ENCODE assay signal across 10 cellular contexts in the genomic region with DNA sequence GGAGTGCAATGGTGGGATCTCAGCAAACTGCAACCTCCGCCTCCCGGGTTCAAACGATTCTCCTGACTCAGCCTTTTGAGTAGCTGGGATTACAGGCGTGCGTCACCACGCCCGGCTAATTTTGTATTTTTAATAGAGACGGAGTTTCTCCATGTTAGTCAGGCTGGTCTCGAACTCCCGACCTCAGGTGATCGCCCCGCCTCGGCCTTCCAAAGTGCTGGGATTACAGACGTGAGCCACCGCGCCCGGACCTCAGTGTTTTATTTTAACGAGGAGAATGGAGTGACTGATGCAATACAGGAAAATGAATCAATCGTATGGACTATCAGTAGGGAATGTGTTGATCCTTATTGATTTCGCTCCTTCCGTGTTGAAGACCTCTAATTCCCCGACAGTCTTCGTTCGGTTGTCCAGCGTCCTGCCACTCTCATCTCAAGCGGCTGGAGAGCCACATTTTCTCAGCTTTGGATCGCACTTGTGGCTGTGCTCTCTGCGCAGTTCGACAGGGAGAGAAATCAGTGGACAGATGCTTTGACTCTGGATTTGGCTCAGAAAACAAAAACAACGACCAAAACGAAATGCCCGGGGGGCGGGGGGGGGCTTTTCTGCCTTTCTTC.
DNase-seq lines count a peak whose midpoint lies in the region; ATAC-seq and TF ChIP-seq lines count a peak whose summit lies in the region.
"Had no signal": no experiment of that assay in that cellular context is flagged by ENCODE, and none has a peak within 500 bp of the region (broad histone marks: within the 10 kb centered on the region; RNA-seq: fewer than 3 reads in every experiment).

No MANE protein-coding gene starts in this region.

- H3K27ac ChIP-seq in HUES64 (ENCODE audit: low read depth, low read length) = peak overlapping the region; percentile 28; the same call in 1 of the 2 replicates
- H3K27ac ChIP-seq in iPS-18a (ENCODE audit: low read length) = no peak overlapping the region
- H3K27ac ChIP-seq: cardiac muscle cell had no signal

- in situ Hi-C loops in Caki2 (cut with HindIII; ENCODE audit: low pct_unique_long_range_greater_than_20kb, low sequenced_read_pairs) = no loop called here

- DNase-seq in Caki2 (ENCODE audit: low read depth) (peak; percentile 83), astrocyte of the hippocampus (ENCODE audit: low read depth, low spot score) (peak; percentile 11), foreskin fibroblast (no peak), AG08395 (ENCODE audit: low spot score) (no peak), glomerular visceral epithelial cell (ENCODE audit: extremely low spot score) (no peak)
- DNase-seq: T-helper 9 cell had no signal

- no peak for ATAC-seq in GM18517 (IDR thresholded peaks at IDR 0.05; ENCODE audit: unreplicated experiment)

- H3K27me3 ChIP-seq in HUES64 (ENCODE audit: insufficient read depth, low read length) = peaks cover 34% of the 10 kb centered on the region
- peaks cover 37% of the 10 kb centered on the region for H3K27me3 ChIP-seq in iPS-18a (ENCODE audit: control insufficient read depth, insufficient read depth, low read length)

- no peak for TF ChIP-seq CTCF in foreskin fibroblast (IDR thresholded peaks at IDR 0.05; ENCODE audit: low read depth, low read length)

- H3K4me3 ChIP-seq in HUES64 (ENCODE audit: low read length) = peak overlapping the region; percentile 87
- H3K4me3 ChIP-seq in iPS-18a (ENCODE audit: low read length) = peak overlapping the region; percentile 45
- no peak overlapping the region for H3K4me3 ChIP-seq in foreskin fibroblast (ENCODE audit: low read depth in 1 of 2, low read length in 2 of 2)
- H3K4me3 ChIP-seq: cardiac muscle cell had no signal

- H3K36me3 ChIP-seq in HUES64 (ENCODE audit: insufficient read depth, low read length) = no peaks in the 10 kb centered on the region
- no peaks in the 10 kb centered on the region for H3K36me3 ChIP-seq in iPS-18a (ENCODE audit: control insufficient read depth, low read depth, low read length)
- H3K36me3 ChIP-seq: cardiac muscle cell had no signal

- H3K9ac ChIP-seq in HUES64 (ENCODE audit: low read depth, low read length) (peak overlapping the region; percentile 74), iPS-18a (ENCODE audit: low read length) (peak overlapping the region; percentile 63)

- 63% methylated on average over 33 of the region's 33 CpGs for WGBS in HUES64

- H3K9me3 ChIP-seq in HUES64 (ENCODE audit: insufficient read depth, low read depth, low read length) (no peaks in the 10 kb centered on the region), iPS-18a (ENCODE audit: control insufficient read depth, low read depth, low read length) (no peaks in the 10 kb centered on the region)

- H3K4me1 ChIP-seq in HUES64 (ENCODE audit: insufficient read depth, low read length) (no peaks in the 10 kb centered on the region), iPS-18a (ENCODE audit: control insufficient read depth, low read depth, low read length) (no peaks in the 10 kb centered on the region)

Comparison
In these comparisons a context has a peak if more than half of its experiments do, and no peak if none do; other contexts are left out.
1. DNase-seq: peak in Caki2 (single experiment) and astrocyte of the hippocampus (single experiment); none in foreskin fibroblast (0 of 2), AG08395 (single experiment) and glomerular visceral epithelial cell (single experiment).
2. H3K4me3 ChIP-seq: peak in HUES64 (single experiment) and iPS-18a (single experiment); none in foreskin fibroblast (0 of 2).